In genomic region chr6:96743496-96743895, GRCh38 we compare ENCODE assay signal across 20 cellular contexts.
"Had no signal": no experiment of that assay in that cellular context is flagged by ENCODE, and none has a peak within 500 bp of the region (broad histone marks: within the 10 kb centered on the region; RNA-seq: fewer than 3 reads in every experiment).

No MANE protein-coding gene starts in this region.

- FAIRE-seq: endometrium had no signal

- H3K27ac ChIP-seq: ascending aorta, breast epithelium, gastroesophageal sphincter, heart right ventricle, neural progenitor cell, skin epidermis, suprapubic skin, transverse colon had no signal

- H3K27me3 ChIP-seq: ascending aorta, breast epithelium, gastroesophageal sphincter, heart right ventricle, neural progenitor cell, suprapubic skin, transverse colon had no signal

- H3K4me1 ChIP-seq: ascending aorta, breast epithelium, gastroesophageal sphincter, heart right ventricle, neural progenitor cell, suprapubic skin had no signal

- ATAC-seq: activated CD8-positive, alpha-beta T cell treated with anti-CD3 and anti-CD28 coated beads, Interleukin-2, amount 10 ng/mL, durations not matched to agents 7 days and 5 days; activated T-cell treated with anti-CD3 and anti-CD28 coated beads, Interleukin-2, amount 50 U/mL, for 4 hours; gastroesophageal sphincter; heart right ventricle; naive thymus-derived CD4-positive, alpha-beta T cell; right cardiac atrium had no signal

- DNase-seq: activated CD4-positive, alpha-beta T cell treated with anti-CD3 and anti-CD28 coated beads, Interleukin-2, amount 10 ng/mL, durations not matched to agents 7 days and 5 days; activated CD8-positive, alpha-beta memory T cell treated with anti-CD3 and anti-CD28 coated beads, Interleukin-2, amount 50 U/mL, for 4 hours; activated CD8-positive, alpha-beta T cell treated with anti-CD3 and anti-CD28 coated beads, Interleukin-2, amount 10 ng/mL, durations not matched to agents 7 days and 5 days; activated naive CD4-positive, alpha-beta T cell treated with anti-CD3 and anti-CD28 coated beads, Interleukin-2, amount 10 ng/mL, durations not matched to agents 7 days and 5 days; activated T-cell treated with anti-CD3 and anti-CD28 coated beads, Interleukin-2, amount 50 U/mL, for 4 hours; cerebellar nuclear complex; cortex of kidney; heart right ventricle; mesenchymal stem cell; naive thymus-derived CD4-positive, alpha-beta T cell; right cardiac atrium; T1000; transverse colon had no signal
